20 cellular contexts compared by ENCODE assay signal in genomic region chr7:127933116-127933515, GRCh38.
A peak's percentile ranks its signal among the peaks of the same experiment; 100 is the strongest.
DNase-seq lines count a peak whose midpoint lies in the region; ATAC-seq and TF ChIP-seq lines count a peak whose summit lies in the region.
"Had no signal": no experiment of that assay in that cellular context is flagged by ENCODE, and none has a peak within 500 bp of the region (broad histone marks: within the 10 kb centered on the region; RNA-seq: fewer than 3 reads in every experiment).

No MANE protein-coding gene starts in this region.

- no peaks in the 10 kb centered on the region for H4K20me1 ChIP-seq in neural progenitor cell (ENCODE audit: low read depth)
- H4K20me1 ChIP-seq in GM23338 (replicated peaks; ENCODE audit: insufficient read depth) = peaks cover 16% of the 10 kb centered on the region

- H3K4me1 Mint-ChIP-seq in IgD-negative memory B cell (peaks cover 72 to 76% (median 73%) of the 10 kb centered on the region in 3 donors), brain (peaks cover 53% of the 10 kb centered on the region), neural progenitor cell (peaks cover 39% of the 10 kb centered on the region), GM23338 (peaks cover 41% of the 10 kb centered on the region)

- in situ Hi-C loops in gastrocnemius medialis (cut with MboI; ENCODE audit: low sequenced_read_pairs in 4 of 4) = no loop called here

- no peak overlapping the region for H3K4me2 ChIP-seq in neural progenitor cell
- no peak overlapping the region for H3K4me2 ChIP-seq in GM23338

- H3K36me3 ChIP-seq in neural progenitor cell = no peaks in the 10 kb centered on the region
- H3K36me3 ChIP-seq in gastrocnemius medialis = peaks cover 0 to 14% of the 10 kb centered on the region in 2 donors
- H3K36me3 ChIP-seq in SJCRH30 = peaks cover 17% of the 10 kb centered on the region
- H3K36me3 ChIP-seq in GM23338 (ENCODE audit: insufficient read depth) = no peaks in the 10 kb centered on the region

- H3K9ac ChIP-seq in neural progenitor cell = no peak overlapping the region

- no peaks in the 10 kb centered on the region for H3K9me2 ChIP-seq in GM23338 (ENCODE audit: insufficient read depth)

- H3K36me3 Mint-ChIP-seq in IgD-negative memory B cell (peaks cover 2% of the 10 kb centered on the region), brain (peaks cover 39% of the 10 kb centered on the region), neural progenitor cell (peaks cover 31% of the 10 kb centered on the region), GM23338 (ENCODE audit: low read depth) (peaks cover 30% of the 10 kb centered on the region)

- H3K9me3 Mint-ChIP-seq in IgD-negative memory B cell (no peaks in the 10 kb centered on the region), brain (peaks cover 3 to 15% (median 8%) of the 10 kb centered on the region in 5 experiments), neural progenitor cell (peaks cover 10% of the 10 kb centered on the region), GM23338 (no peaks in the 10 kb centered on the region)

- H3K27ac Mint-ChIP-seq in IgD-negative memory B cell (peak overlapping the region in 2 of 3 donors; percentile 3 to 37), brain (peak overlapping the region in 4 of 5 experiments; percentile 38 to 74 (median 68)), neural progenitor cell (peak overlapping the region; percentile 1), GM23338 (no peak overlapping the region)

- H3K27me3 ChIP-seq in neural progenitor cell (no peaks in the 10 kb centered on the region), gastrocnemius medialis (no peaks in the 10 kb centered on the region), SJCRH30 (no peaks in the 10 kb centered on the region), GM23338 (ENCODE audit: insufficient read depth) (no peaks in the 10 kb centered on the region)
- H3K27me3 ChIP-seq: BE2C had no signal

- H3K4me3 ChIP-seq in AG10803 (ENCODE audit: low read length) = no peak overlapping the region
- no peak overlapping the region for H3K4me3 ChIP-seq in neural progenitor cell
- H3K4me3 ChIP-seq in gastrocnemius medialis = no peak overlapping the region
- H3K4me3 ChIP-seq in SJCRH30 = no peak overlapping the region
- H3K4me3 ChIP-seq in GM23338 = no peak overlapping the region
- H3K4me3 ChIP-seq: HAP-1 had no signal

- H3K4me1 ChIP-seq in neural progenitor cell (peaks cover 11% of the 10 kb centered on the region), gastrocnemius medialis (peaks cover 0 to under 1% of the 10 kb centered on the region in 2 donors), SJCRH30 (peaks cover 5% of the 10 kb centered on the region), GM23338 (ENCODE audit: insufficient read depth) (peaks cover 36% of the 10 kb centered on the region)
- H3K4me1 ChIP-seq: BE2C, HAP-1 had no signal

- no peak overlapping the region for H2AFZ ChIP-seq in neural progenitor cell (replicated peaks)
- H2AFZ ChIP-seq in GM23338 = no peak overlapping the region

- H3K9me3 ChIP-seq in neural progenitor cell (ENCODE audit: low read depth) (no peaks in the 10 kb centered on the region), gastrocnemius medialis (no peaks in the 10 kb centered on the region), SJCRH30 (replicated peaks) (no peaks in the 10 kb centered on the region)
- H3K9me3 ChIP-seq: BE2C, HAP-1 had no signal

- TF ChIP-seq CTCF in AG10803 (conservative IDR thresholded peaks at IDR 0.05; ENCODE audit: low read length) = no peak
- TF ChIP-seq CTCF in brain (conservative IDR thresholded peaks at IDR 0.05) = no peak
- TF ChIP-seq CTCF in neural progenitor cell (IDR thresholded peaks at IDR 0.05) = no peak
- TF ChIP-seq CTCF in gastrocnemius medialis (IDR thresholded peaks at IDR 0.05 in 4 of 5, conservative IDR thresholded peaks at IDR 0.05 in 1 of 5) = no peak
- no peak for TF ChIP-seq CTCF in GM23338 (conservative IDR thresholded peaks at IDR 0.05; ENCODE audit: low read depth in 2 of 2)

- H3K4me3 Mint-ChIP-seq in IgD-negative memory B cell = no peak overlapping the region
- peak overlapping the region in 2 of 5 experiments; percentile 17 to 58 for H3K4me3 Mint-ChIP-seq in brain
- H3K4me3 Mint-ChIP-seq in neural progenitor cell = no peak overlapping the region
- no peak overlapping the region for H3K4me3 Mint-ChIP-seq in GM23338

- DNase-seq in AG10803 (ENCODE audit: low read depth) (peak; percentile 13), neural progenitor cell (ENCODE audit: low spot score) (no peak), left colon (no peak), gastrocnemius medialis (no peak), SJCRH30 (no peak), GM23338 (ENCODE audit: low spot score) (no peak)
- DNase-seq: BE2C, EL, Kasumi-1, NCI-H1694 treated with DMSO at 0.1 percent for 48 hours, NCI-H2081 treated with DMSO at 0.1 percent for 48 hours, NCI-H446 treated with DMSO at 0.1 percent for 48 hours, NCI-H526 treated with DMSO at 0.1 percent for 48 hours, SIG-M5 had no signal

- ATAC-seq in left colon = no peak
- no peak for ATAC-seq in gastrocnemius medialis
- no peak for ATAC-seq in GM23338
- ATAC-seq: Panc1, SK-N-SH treated with all-trans-retinoic acid at 6 μM for 48 hours had no signal

- H3K27me3 Mint-ChIP-seq in IgD-negative memory B cell (no peaks in the 10 kb centered on the region), brain (peaks cover 3% of the 10 kb centered on the region), neural progenitor cell (ENCODE audit: insufficient read depth, low read depth) (peaks cover 1% of the 10 kb centered on the region), GM23338 (ENCODE audit: insufficient read depth, low read depth, poor library complexity) (peaks cover 6% of the 10 kb centered on the region)

- TF ChIP-seq POLR2A in gastrocnemius medialis (IDR thresholded peaks at IDR 0.05) = no peak

- H3F3A ChIP-seq in neural progenitor cell (ENCODE audit: low read depth) (no peaks in the 10 kb centered on the region), GM23338 (replicated peaks; ENCODE audit: low read depth) (no peaks in the 10 kb centered on the region)

- H3K27ac ChIP-seq in neural progenitor cell (no peak overlapping the region), gastrocnemius medialis (no peak overlapping the region), SJCRH30 (no peak overlapping the region), GM23338 (ENCODE audit: low read depth) (no peak overlapping the region)
- H3K27ac ChIP-seq: HL-60 had no signal

- intact Hi-C loops in left colon (cut with DNase I, micrococcal nuclease) (no loop called here), gastrocnemius medialis (cut with DNase I; ENCODE audit: low total_unique reads) (no loop called here)

- H3K79me2 ChIP-seq in neural progenitor cell (ENCODE audit: low read depth) (no peaks in the 10 kb centered on the region), GM23338 (replicated peaks; ENCODE audit: insufficient read depth) (peaks cover 7% of the 10 kb centered on the region)

TF ChIP-seq in GM23338, 12 proteins besides CTCF, POLR2A, EP300 and RAD21 (continues in another document):
- TF ChIP-seq JUNB (IDR thresholded peaks at IDR 0.05; ENCODE audit: unreplicated experiment) (no peak), REST (IDR thresholded peaks at IDR 0.05; ENCODE audit: unreplicated experiment) (no peak), EZH2phosphoT487 (IDR thresholded peaks at IDR 0.05; ENCODE audit: unreplicated experiment) (no peak), CREB1 (CRISPR knock-in tag; IDR thresholded peaks at IDR 0.05; ENCODE audit: low read depth) (no peak), ETS1 (IDR thresholded peaks at IDR 0.05) (no peak), ZNF114 (CRISPR knock-in tag; IDR thresholded peaks at IDR 0.05) (no peak), EZH2 (IDR thresholded peaks at IDR 0.05; ENCODE audit: low read depth, unreplicated experiment) (no peak), POLR2AphosphoS5 (IDR thresholded peaks at IDR 0.05; ENCODE audit: low read depth) (no peak), ZNF331 (CRISPR knock-in tag; IDR thresholded peaks at IDR 0.05; ENCODE audit: low read depth) (no peak)
